ENCODE assay signal across 8 cellular contexts in genomic region chr11:64340671-64341335, GRCh38. TPM values are rescaled to one million over a fixed set of nuclear protein-coding genes. Genes with fewer than 3 reads are reported as not detected.
A peak's percentile ranks its signal among the peaks of the same experiment; 100 is the strongest.
DNase-seq lines count a peak whose midpoint lies in the region; ATAC-seq and TF ChIP-seq lines count a peak whose summit lies in the region.

No MANE protein-coding gene starts in this region.

- POLR2A ChIA-PET in A673 (lab: Charles Lee; ENCODE audit: low non-redundant PET) = no interaction called here

- H3K79me2 ChIP-seq in smooth muscle cell (ENCODE audit: low read depth) = no peaks in the 10 kb centered on the region

- TF ChIP-seq CTCF in smooth muscle cell (IDR thresholded peaks at IDR 0.05; ENCODE audit: borderline replicate concordance, insufficient read depth, poor library complexity, severe bottlenecking) (peak; percentile 16), A673 (conservative IDR thresholded peaks at IDR 0.05; ENCODE audit: low read depth, low read length) (no peak)

- no peak overlapping the region for H3K4me2 ChIP-seq in smooth muscle cell

- H3K27me3 Mint-ChIP-seq in effector memory CD8-positive, alpha-beta T cell = no peaks in the 10 kb centered on the region

- no TSS peak for BruUV-seq in A673 (replicated peaks; lab: Mats Ljungman, UMichigan)

- no peak overlapping the region for H2AFZ ChIP-seq in smooth muscle cell (ENCODE audit: low read depth)

- H3K36me3 Mint-ChIP-seq in effector memory CD8-positive, alpha-beta T cell (ENCODE audit: insufficient read depth) = peaks cover 31% of the 10 kb centered on the region

- no peaks in the 10 kb centered on the region for H4K20me1 ChIP-seq in smooth muscle cell (ENCODE audit: low read depth)

- no peaks in the 10 kb centered on the region for H3K9me3 Mint-ChIP-seq in effector memory CD8-positive, alpha-beta T cell

- peak overlapping the region; percentile 93 to 94 for H3K4me3 Mint-ChIP-seq in effector memory CD8-positive, alpha-beta T cell

- H3K4me1 Mint-ChIP-seq in effector memory CD8-positive, alpha-beta T cell (ENCODE audit: low read depth in 2 of 2) = peaks cover 31 to 53% of the 10 kb centered on the region in 2 donors

- no peak overlapping the region for H3K4me3 ChIP-seq in smooth muscle cell
- no peak overlapping the region for H3K4me3 ChIP-seq in A673 (ENCODE audit: low read depth, low read length, poor library complexity, severe bottlenecking)

- H3K4me1 ChIP-seq in smooth muscle cell (ENCODE audit: low read depth) (peaks cover 7% of the 10 kb centered on the region), A673 (ENCODE audit: insufficient read depth, low read length, poor library complexity, severe bottlenecking) (no peaks in the 10 kb centered on the region)

- H3K9ac ChIP-seq in smooth muscle cell (ENCODE audit: low read depth) = no peak overlapping the region

- peak; percentile 45 for ATAC-seq in HG03175 (IDR thresholded peaks at IDR 0.05; ENCODE audit: unreplicated experiment)
- ATAC-seq in effector memory CD8-positive, alpha-beta T cell (replicated peaks) = peak; percentile 37

- CTCF ChIA-PET in A673 (lab: Charles Lee) = interaction anchor here (0.6 to 2.2 kb wide), 4 partner anchors 8 to 23 kb away, joined by 3 to 10 read pairs (median 3); partner anchors contain the start of genes PRDX5 and TRMT112

- no peaks in the 10 kb centered on the region for H3K9me3 ChIP-seq in smooth muscle cell (replicated peaks; ENCODE audit: low read depth)
- H3K9me3 ChIP-seq in A673 (ENCODE audit: low read depth, low read length, poor library complexity, severe bottlenecking) = no peaks in the 10 kb centered on the region

- DNase-seq in GM03348 (ENCODE audit: low spot score) (peak; percentile 33), smooth muscle cell (lab: John Stamatoyannopoulos, UW; ENCODE audit: unreplicated experiment) (no peak), amniotic stem cell (lab: John Stamatoyannopoulos, UW) (no peak), foreskin melanocyte (no peak), A673 (ENCODE audit: low spot score) (no peak)
- DNase-seq in activated CD4-positive, alpha-beta T cell treated with anti-CD3 and anti-CD28 coated beads for 4 hours = peak; percentile 73
- peak; percentile 74 to 80 (median 75) for DNase-seq in effector memory CD8-positive, alpha-beta T cell

- 30% methylated on average over 24 of the region's 33 CpGs for WGBS in smooth muscle cell (ENCODE audit: low lambda C conversion rate)

- intact Hi-C loops in A673 (cut with micrococcal nuclease; ENCODE audit: unreplicated experiment) = no loop called here

- no peak overlapping the region for H3K27ac ChIP-seq in smooth muscle cell (ENCODE audit: low read depth)
- H3K27ac ChIP-seq in A673 (ENCODE audit: low read depth, low read length, poor library complexity, severe bottlenecking) = no peak overlapping the region

- H3F3A ChIP-seq in smooth muscle cell (ENCODE audit: low read depth) = no peaks in the 10 kb centered on the region

- H3K36me3 ChIP-seq in smooth muscle cell (ENCODE audit: low read depth) (no peaks in the 10 kb centered on the region), A673 (ENCODE audit: insufficient read depth, low read length, poor library complexity, severe bottlenecking) (no peaks in the 10 kb centered on the region)

- H3K27me3 ChIP-seq in smooth muscle cell (ENCODE audit: low read depth) (no peaks in the 10 kb centered on the region), A673 (replicated peaks; ENCODE audit: insufficient read depth, low read depth, low read length, poor library complexity) (no peaks in the 10 kb centered on the region)

- peak overlapping the region; percentile 98 to 99 for H3K27ac Mint-ChIP-seq in effector memory CD8-positive, alpha-beta T cell

RNA-seq across cellular contexts. Expression of gene CCDC88B, which starts 0.8 kb away (rescaled TPM):
- total RNA-seq in smooth muscle cell (0.22 and 2.2 TPM in 2 replicates), A673 (2021) (0.47 and 0.76 TPM in 2 replicates)
- 2.2 and 3.4 TPM in 2 replicates for polyA plus RNA-seq in smooth muscle cell

RNA-seq across cellular contexts. Expression of gene RPS6KA4, which starts 18.2 kb away (rescaled TPM):
- total RNA-seq in smooth muscle cell = 19.5 and 21.8 TPM in 2 replicates
- polyA plus RNA-seq in smooth muscle cell = 40.0 and 42.9 TPM in 2 replicates
- 22.9 and 24.5 TPM in 2 replicates for total RNA-seq in A673 (2021)

RNA-seq across cellular contexts. Expression of gene PRDX5, which starts 22.9 kb away (rescaled TPM):
- total RNA-seq in smooth muscle cell (169 and 209 TPM in 2 replicates), A673 (2021) (206 and 221 TPM in 2 replicates)
- polyA plus RNA-seq in smooth muscle cell = 461 and 474 TPM in 2 replicates

RNA-seq across cellular contexts. Expression of gene TRMT112, which starts 23.4 kb away (rescaled TPM):
- total RNA-seq in smooth muscle cell (218 and 285 TPM in 2 replicates), A673 (2021) (254 and 270 TPM in 2 replicates)
- polyA plus RNA-seq in smooth muscle cell = 327 and 353 TPM in 2 replicates

RNA-seq across cellular contexts. Expression of gene ESRRA, which starts 35.5 kb away (rescaled TPM):
- total RNA-seq in smooth muscle cell (7.7 and 8.0 TPM in 2 replicates), A673 (2021) (56.2 and 63.8 TPM in 2 replicates)
- polyA plus RNA-seq in smooth muscle cell = 16.7 and 29.4 TPM in 2 replicates

Comparison
In these comparisons a context has a peak if more than half of its experiments do, and no peak if none do; other contexts are left out.
1. DNase-seq: peak in GM03348 (single experiment), activated CD4-positive, alpha-beta T cell treated with anti-CD3 and anti-CD28 coated beads for 4 hours (2 of 2) and effector memory CD8-positive, alpha-beta T cell (3 of 3); none in smooth muscle cell (single experiment), amniotic stem cell (single experiment), foreskin melanocyte (single experiment) and A673 (single experiment).